ENCODE assay signal across 22 cellular contexts in genomic region chr1:107895403-107896181, GRCh38.
A peak's percentile ranks its signal among the peaks of the same experiment; 100 is the strongest.
DNase-seq lines count a peak whose midpoint lies in the region; ATAC-seq and TF ChIP-seq lines count a peak whose summit lies in the region.
"Had no signal": no experiment of that assay in that cellular context is flagged by ENCODE, and none has a peak within 500 bp of the region (broad histone marks: within the 10 kb centered on the region; RNA-seq: fewer than 3 reads in every experiment).

No MANE protein-coding gene starts in this region.

- no peak for TF ChIP-seq EP300 in stomach (IDR thresholded peaks at IDR 0.05)

- TF ChIP-seq CTCF in OCI-LY1 (IDR thresholded peaks at IDR 0.05; ENCODE audit: low read length) (no peak), stomach (IDR thresholded peaks at IDR 0.05) (no peak), adrenal gland (IDR thresholded peaks at IDR 0.05) (no peak)

- H3K4me3 ChIP-seq in OCI-LY1 (ENCODE audit: low read depth, low read length, poor library complexity, severe bottlenecking) (no peak overlapping the region), stomach (no peak overlapping the region), adrenal gland (no peak overlapping the region)
- H3K4me3 ChIP-seq: heart right ventricle, neural progenitor cell, upper lobe of right lung had no signal

- H3F3A ChIP-seq in OCI-LY1 (ENCODE audit: insufficient read depth, low read length) = peaks cover 6% of the 10 kb centered on the region; the same call in 1 of the 2 replicates

- peaks cover 72% of the 10 kb centered on the region for H3K4me1 ChIP-seq in OCI-LY1 (ENCODE audit: insufficient read depth, low read length, severe bottlenecking)
- H3K4me1 ChIP-seq in stomach = peaks cover 0 to 8% (median 0%) of the 10 kb centered on the region in 4 donors
- H3K4me1 ChIP-seq in adrenal gland (replicated peaks in 1 of 2) = no peaks in the 10 kb centered on the region
- H3K4me1 ChIP-seq: neural progenitor cell, upper lobe of right lung had no signal

- H2AFZ ChIP-seq in OCI-LY1 (ENCODE audit: low read length) = no peak overlapping the region
- H2AFZ ChIP-seq: neural progenitor cell had no signal

- TF ChIP-seq POLR2A in stomach (IDR thresholded peaks at IDR 0.05) (no peak), adrenal gland (IDR thresholded peaks at IDR 0.05) (no peak)

- no peaks in the 10 kb centered on the region for H3K27me3 ChIP-seq in OCI-LY1 (ENCODE audit: insufficient read depth, low read length)
- H3K27me3 ChIP-seq in stomach = no peaks in the 10 kb centered on the region
- no peaks in the 10 kb centered on the region for H3K27me3 ChIP-seq in adrenal gland
- H3K27me3 ChIP-seq: heart right ventricle, neural progenitor cell, upper lobe of right lung had no signal

- H3K27ac ChIP-seq in OCI-LY1 (ENCODE audit: low read depth, low read length, poor library complexity, severe bottlenecking) (peak overlapping the region; percentile 96), stomach (peak overlapping the region in 1 of 5 donors; percentile 53), adrenal gland (no peak overlapping the region)
- H3K27ac ChIP-seq: heart right ventricle, neural progenitor cell, upper lobe of right lung, VCaP had no signal

- H3K9me3 ChIP-seq in OCI-LY1 (ENCODE audit: low read length) (no peaks in the 10 kb centered on the region), stomach (no peaks in the 10 kb centered on the region), adrenal gland (replicated peaks in 1 of 3) (no peaks in the 10 kb centered on the region)
- H3K9me3 ChIP-seq: upper lobe of right lung had no signal

- intact Hi-C loops in stomach (cut with DNase I; ENCODE audit: low total_unique reads) (no loop called here), adrenal gland (cut with DNase I) (loop anchor here in 1 of 2 donors (10.0 kb wide), 1 partner anchor 69 kb away; the partner anchor contains the start of gene VAV3)

- DNase-seq in activated CD4-positive, alpha-beta T cell treated with anti-CD3 and anti-CD28 coated beads for 48 hours = peak; percentile 5
- no peak for DNase-seq in activated CD4-positive, alpha-beta T cell treated with anti-CD3 and anti-CD28 coated beads, Interleukin-2, amount 50 U/mL, for 1 hour
- DNase-seq in iPS-NIHi11 (ENCODE audit: low spot score) (peak; percentile 30), stomach (peak; percentile 30), adrenal gland (no peak)
- DNase-seq: activated CD8-positive, alpha-beta memory T cell treated with anti-CD3 and anti-CD28 coated beads, Interleukin-2, amount 10 ng/mL, durations not matched to agents 7 days and 5 days; anterior cingulate cortex; cerebellar nuclear complex; endodermal cell; heart right ventricle; mesendoderm; NCI-H1092; NCI-H2171; RPMI8226; stimulated activated naive CD4-positive, alpha-beta T cell treated with Interleukin-2 at 50 U/mL for 16 hours; SW 1271; upper lobe of right lung had no signal

- H3K79me2 ChIP-seq in OCI-LY1 (ENCODE audit: insufficient read depth, low read length) = no peaks in the 10 kb centered on the region

- ATAC-seq in HG03108 (IDR thresholded peaks at IDR 0.05; ENCODE audit: unreplicated experiment) (no peak), GM21786 (IDR thresholded peaks at IDR 0.05; ENCODE audit: unreplicated experiment) (no peak)
- ATAC-seq: activated CD8-positive, alpha-beta memory T cell treated with anti-CD3 and anti-CD28 coated beads, Interleukin-2, amount 10 ng/mL, durations not matched to agents 7 days and 5 days; heart right ventricle; upper lobe of right lung had no signal

- H3K36me3 ChIP-seq in OCI-LY1 (ENCODE audit: insufficient read depth, low read length) = no peaks in the 10 kb centered on the region
- H3K36me3 ChIP-seq in stomach = no peaks in the 10 kb centered on the region
- H3K36me3 ChIP-seq in adrenal gland (replicated peaks in 1 of 2) = no peaks in the 10 kb centered on the region
- H3K36me3 ChIP-seq: heart right ventricle, neural progenitor cell, upper lobe of right lung had no signal

- 58 to 73% (median 65%) methylated on average over 3 of the region's 3 CpGs for WGBS in stomach, 5 donors
- WGBS in adrenal gland, 4 donors = 63 to 81% (median 76%) methylated on average over 3 of the region's 3 CpGs

- no peaks in the 10 kb centered on the region for H4K20me1 ChIP-seq in OCI-LY1 (ENCODE audit: insufficient read depth, low read length)

- H3K9ac ChIP-seq in OCI-LY1 (ENCODE audit: low read length) = no peak overlapping the region; the same call in 1 of the 2 replicates
- H3K9ac ChIP-seq: neural progenitor cell had no signal

- H3K9me2 ChIP-seq in OCI-LY1 (ENCODE audit: low read depth, low read length) = no peaks in the 10 kb centered on the region

- H3K4me2 ChIP-seq in OCI-LY1 (ENCODE audit: low read length) = peak overlapping the region; percentile 64; the same call in 1 of the 2 replicates
- H3K4me2 ChIP-seq: neural progenitor cell had no signal

Comparison
In these comparisons a context has a peak if more than half of its experiments do, and no peak if none do; other contexts are left out.
1. DNase-seq: peak in activated CD4-positive, alpha-beta T cell treated with anti-CD3 and anti-CD28 coated beads for 48 hours (single experiment), iPS-NIHi11 (single experiment) and stomach (single experiment); none in activated CD4-positive, alpha-beta T cell treated with anti-CD3 and anti-CD28 coated beads, Interleukin-2, amount 50 U/mL, for 1 hour (single experiment) and adrenal gland (0 of 7).